1 cellular context compared by ENCODE assay signal in the genomic region with DNA sequence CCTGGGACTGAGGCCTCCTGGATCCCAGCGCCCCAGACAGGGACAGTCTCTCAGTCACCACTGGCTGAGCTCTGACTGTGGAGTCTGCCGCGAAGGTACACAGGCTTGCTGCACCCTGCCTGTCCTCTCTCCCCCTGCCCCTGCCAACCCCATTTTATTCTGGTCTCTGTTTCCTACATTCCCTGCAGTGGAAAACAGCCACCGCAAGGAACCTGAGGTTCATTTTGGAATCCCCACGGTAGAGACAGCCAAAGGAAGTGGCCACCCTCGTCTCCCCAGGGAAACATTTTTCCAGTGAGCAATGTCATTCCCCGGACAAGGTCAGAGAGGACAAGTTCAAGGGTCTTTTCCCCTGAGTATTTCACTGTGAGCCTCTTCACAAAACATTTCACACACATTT.
TF ChIP-seq lines count a peak whose summit lies in the region.

No MANE protein-coding gene starts in this region.

TF ChIP-seq in HepG2, 621 proteins besides CTCF, POLR2A, EP300 and RAD21 (continued from another document):
- TF ChIP-seq, protein P1, sequence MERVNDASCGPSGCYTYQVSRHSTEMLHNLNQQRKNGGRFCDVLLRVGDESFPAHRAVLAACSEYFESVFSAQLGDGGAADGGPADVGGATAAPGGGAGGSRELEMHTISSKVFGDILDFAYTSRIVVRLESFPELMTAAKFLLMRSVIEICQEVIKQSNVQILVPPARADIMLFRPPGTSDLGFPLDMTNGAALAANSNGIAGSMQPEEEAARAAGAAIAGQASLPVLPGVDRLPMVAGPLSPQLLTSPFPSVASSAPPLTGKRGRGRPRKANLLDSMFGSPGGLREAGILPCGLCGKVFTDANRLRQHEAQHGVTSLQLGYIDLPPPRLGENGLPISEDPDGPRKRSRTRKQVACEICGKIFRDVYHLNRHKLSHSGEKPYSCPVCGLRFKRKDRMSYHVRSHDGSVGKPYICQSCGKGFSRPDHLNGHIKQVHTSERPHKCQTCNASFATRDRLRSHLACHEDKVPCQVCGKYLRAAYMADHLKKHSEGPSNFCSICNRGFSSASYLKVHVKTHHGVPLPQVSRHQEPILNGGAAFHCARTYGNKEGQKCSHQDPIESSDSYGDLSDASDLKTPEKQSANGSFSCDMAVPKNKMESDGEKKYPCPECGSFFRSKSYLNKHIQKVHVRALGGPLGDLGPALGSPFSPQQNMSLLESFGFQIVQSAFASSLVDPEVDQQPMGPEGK (CRISPR knock-in tag; IDR thresholded peaks at IDR 0.05), result peak; percentile 59
- TF ChIP-seq ZMYM2 (CRISPR knock-in tag; IDR thresholded peaks at IDR 0.05) (no peak), FOSL2 (CRISPR knock-in tag; IDR thresholded peaks at IDR 0.05) (0 out of 2 replicates have a peak, but pooled peaks have one; percentile 17), JUN (CRISPR knock-in tag; IDR thresholded peaks at IDR 0.05) (0 out of 2 replicates have a peak, but pooled peaks have one; percentile 11), HNRNPUL1 (IDR thresholded peaks at IDR 0.05; ENCODE audit: low read depth, low read length) (no peak), ZNF552 (CRISPR knock-in tag; IDR thresholded peaks at IDR 0.05; ENCODE audit: borderline replicate concordance) (no peak), NR2F1 (CRISPR knock-in tag; IDR thresholded peaks at IDR 0.05) (peak in 1 of 2 experiments; percentile 26; a peak in 1 of 4 replicates), BCL6 (CRISPR knock-in tag; IDR thresholded peaks at IDR 0.05) (peak; percentile 9; the same call in 1 of the 2 replicates), HOXA3 (CRISPR knock-in tag; IDR thresholded peaks at IDR 0.05) (peak; percentile 22; the same call in 1 of the 2 replicates), ZBTB38 (CRISPR knock-in tag; IDR thresholded peaks at IDR 0.05) (peak; percentile 48; the same call in 1 of the 2 replicates), PHF5A (CRISPR knock-in tag; IDR thresholded peaks at IDR 0.05; ENCODE audit: low read depth, unreplicated experiment) (no peak), ZNF556 (CRISPR knock-in tag; IDR thresholded peaks at IDR 0.05; ENCODE audit: borderline replicate concordance) (no peak), ATF7 (IDR thresholded peaks at IDR 0.05) (no peak), ATF7 (CRISPR knock-in tag; IDR thresholded peaks at IDR 0.05) (no peak), STAG1 (CRISPR knock-in tag; IDR thresholded peaks at IDR 0.05) (no peak), NR2C2 (CRISPR knock-in tag; IDR thresholded peaks at IDR 0.05; ENCODE audit: borderline replicate concordance) (peak; percentile 29; the same call in 1 of the 2 replicates), PRPF4 (IDR thresholded peaks at IDR 0.05; ENCODE audit: low read depth, low read length, poor library complexity, severe bottlenecking) (no peak), NR2F6 (IDR thresholded peaks at IDR 0.05) (no peak; the same call in 1 of the 2 replicates), NR2F6 (CRISPR knock-in tag; IDR thresholded peaks at IDR 0.05) (0 out of 2 replicates have a peak, but pooled peaks have one; percentile 19), ZNF788 (CRISPR knock-in tag; IDR thresholded peaks at IDR 0.05; ENCODE audit: borderline replicate concordance) (no peak), ZNF510 (CRISPR knock-in tag; IDR thresholded peaks at IDR 0.05; ENCODE audit: low read depth) (no peak), ZNF354B (CRISPR knock-in tag; IDR thresholded peaks at IDR 0.05) (no peak), HNF4G (IDR thresholded peaks at IDR 0.05; ENCODE audit: borderline replicate concordance, low read depth, low read length) (0 out of 2 replicates have a peak, but pooled peaks have one; percentile 20), HNF4G (CRISPR knock-in tag; IDR thresholded peaks at IDR 0.05; ENCODE audit: borderline replicate concordance, low read depth) (peak; percentile 30; the same call in 1 of the 2 replicates), MAFF (IDR thresholded peaks at IDR 0.05; ENCODE audit: low read depth, low read length) (no peak), TMF1 (CRISPR knock-in tag; IDR thresholded peaks at IDR 0.05; ENCODE audit: low read depth) (no peak), RARA (CRISPR knock-in tag; IDR thresholded peaks at IDR 0.05) (peak; percentile 88), ESRRA (CRISPR knock-in tag; IDR thresholded peaks at IDR 0.05; ENCODE audit: low read depth) (peak; percentile 90), NPAS2 (CRISPR knock-in tag; IDR thresholded peaks at IDR 0.05; ENCODE audit: borderline replicate concordance) (no peak), RXRB (CRISPR knock-in tag; IDR thresholded peaks at IDR 0.05; ENCODE audit: borderline replicate concordance) (peak; percentile 48; the same call in 1 of the 2 replicates), ZBTB8A (CRISPR knock-in tag; IDR thresholded peaks at IDR 0.05; ENCODE audit: borderline replicate concordance, low read depth) (no peak), RCOR2 (CRISPR knock-in tag; IDR thresholded peaks at IDR 0.05) (no peak), ZNF761 (CRISPR knock-in tag; conservative IDR thresholded peaks at IDR 0.05) (0 out of 2 replicates have a peak, but pooled peaks have one; percentile 6), SRSF4 (IDR thresholded peaks at IDR 0.05; ENCODE audit: low read depth, low read length, poor library complexity, severe bottlenecking) (no peak)
- TF ChIP-seq, protein P2, sequence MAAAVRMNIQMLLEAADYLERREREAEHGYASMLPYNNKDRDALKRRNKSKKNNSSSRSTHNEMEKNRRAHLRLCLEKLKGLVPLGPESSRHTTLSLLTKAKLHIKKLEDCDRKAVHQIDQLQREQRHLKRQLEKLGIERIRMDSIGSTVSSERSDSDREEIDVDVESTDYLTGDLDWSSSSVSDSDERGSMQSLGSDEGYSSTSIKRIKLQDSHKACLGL (CRISPR knock-in tag; IDR thresholded peaks at IDR 0.05), result no peak
- TF ChIP-seq, protein P3, sequence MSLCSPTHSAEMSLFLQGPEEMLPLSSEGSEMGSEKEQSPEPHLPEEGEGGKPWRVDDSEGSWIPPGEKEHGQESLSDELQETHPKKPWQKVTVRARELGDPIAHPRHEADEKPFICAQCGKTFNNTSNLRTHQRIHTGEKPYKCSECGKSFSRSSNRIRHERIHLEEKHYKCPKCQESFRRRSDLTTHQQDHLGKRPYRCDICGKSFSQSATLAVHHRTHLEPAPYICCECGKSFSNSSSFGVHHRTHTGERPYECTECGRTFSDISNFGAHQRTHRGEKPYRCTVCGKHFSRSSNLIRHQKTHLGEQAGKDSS (CRISPR knock-in tag; IDR thresholded peaks at IDR 0.05; ENCODE audit: borderline replicate concordance, low read depth), result no peak
- TF ChIP-seq, protein P4, sequence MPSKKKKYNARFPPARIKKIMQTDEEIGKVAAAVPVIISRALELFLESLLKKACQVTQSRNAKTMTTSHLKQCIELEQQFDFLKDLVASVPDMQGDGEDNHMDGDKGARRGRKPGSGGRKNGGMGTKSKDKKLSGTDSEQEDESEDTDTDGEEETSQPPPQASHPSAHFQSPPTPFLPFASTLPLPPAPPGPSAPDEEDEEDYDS (CRISPR knock-in tag; IDR thresholded peaks at IDR 0.05), result no peak
